ENCODE assay signal across 9 cellular contexts in the genomic region with DNA sequence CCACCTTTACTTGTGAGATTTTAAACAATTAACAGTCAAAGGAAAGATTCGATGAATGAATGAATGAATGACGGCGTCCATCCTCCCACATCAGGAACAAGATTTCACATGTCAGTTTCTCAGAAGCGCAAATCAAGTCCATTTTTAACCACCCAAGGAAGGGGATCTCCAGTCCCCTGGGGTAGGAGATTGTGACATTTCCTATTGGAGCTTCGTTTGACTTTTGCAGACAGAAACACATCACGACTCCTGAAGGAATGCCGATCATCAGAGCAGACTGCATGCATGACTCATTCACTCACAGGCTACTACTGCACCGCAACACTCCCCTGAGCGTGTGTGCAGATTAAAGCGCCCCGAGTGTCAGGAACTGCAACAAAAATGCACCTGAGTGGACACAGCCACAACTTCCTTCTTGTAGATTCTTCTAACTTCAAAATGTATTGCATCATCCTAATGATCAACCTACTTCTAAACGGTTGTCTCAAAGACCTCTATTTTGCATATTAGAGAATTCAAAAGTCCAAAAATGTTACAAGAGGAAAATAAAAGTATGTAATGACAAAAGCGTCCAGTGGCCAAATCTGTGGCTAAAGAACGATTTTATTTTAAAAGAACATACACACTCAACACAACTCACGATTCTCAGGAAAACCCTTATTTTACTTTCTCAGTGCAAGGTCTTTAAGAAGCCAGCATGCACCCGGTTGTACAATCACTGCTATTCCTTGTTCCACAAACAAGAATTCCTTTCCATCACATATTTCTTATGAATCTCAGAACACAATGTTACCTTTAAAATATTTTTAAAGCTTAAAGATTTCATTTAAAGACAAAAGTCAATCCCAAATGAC.
DNase-seq lines count a peak whose midpoint lies in the region; ATAC-seq, FAIRE-seq and TF ChIP-seq lines count a peak whose summit lies in the region.
"Had no signal": no experiment of that assay in that cellular context is flagged by ENCODE, and none has a peak within 500 bp of the region (broad histone marks: within the 10 kb centered on the region; RNA-seq: fewer than 3 reads in every experiment).

No MANE protein-coding gene starts in this region.

- no peak for FAIRE-seq in bronchial epithelial cell (lab: Jason Lieb, UNC)
- FAIRE-seq: G401.6 had no signal

- peaks cover 0 to 37% (median 0%) of the 10 kb centered on the region in 9 donors for H3K36me3 ChIP-seq in heart right ventricle
- H3K36me3 ChIP-seq in bronchial epithelial cell (ENCODE audit: control insufficient read depth, insufficient read depth, low read length), result no peaks in the 10 kb centered on the region

- CTCF ChIA-PET in T-cell (lab: Charles Lee), result interaction anchor here in 1 of 2 donors (0.6 kb wide), 3 partner anchors 30 to 64 kb away, joined by 3 read pairs; no protein-coding TSS in a partner anchor

- intact Hi-C loops in heart right ventricle (cut with DNase I), result loop anchor here in 2 of 10 donors (10.0 kb wide), 2 partner anchors 153 to 223 kb away; no protein-coding TSS in a partner anchor
- intact Hi-C loops in Right ventricle myocardium superior (cut with DNase I), result no loop called here

- POLR2A ChIA-PET in T-cell (lab: Charles Lee), result interaction anchor here (0.5 to 1.8 kb wide), 8 partner anchors 14 to 221 kb away, joined by 3 to 9 read pairs (median 4); no protein-coding TSS in a partner anchor

- peak overlapping the region; percentile 88 to 91 for H3K27ac Mint-ChIP-seq in T-cell

- peak overlapping the region in 6 of 10 donors; percentile 12 to 76 (median 40) for H3K4me3 ChIP-seq in heart right ventricle
- H3K4me3 ChIP-seq in bronchial epithelial cell (ENCODE audit: low read depth, low read length), result no peak overlapping the region

- H3K4me1 ChIP-seq in heart right ventricle, result peaks cover 4 to 47% (median 20%) of the 10 kb centered on the region in 9 donors

- DNase-seq in heart right ventricle (no peak), Right ventricle myocardium superior (no peak), T-cell (peak in 32 of 34 experiments; percentile 32 to 64 (median 54)), bronchial epithelial cell (ENCODE audit: low read depth) (peak; percentile 85), mucosa of gallbladder (ENCODE audit: low spot score) (peak; percentile 67), NCI-H1436 (lab: John Stamatoyannopoulos, UW) (no peak), SW 1271 (lab: John Stamatoyannopoulos, UW) (no peak)

- H3K4me3 Mint-ChIP-seq in T-cell, result peak overlapping the region; percentile 92 to 99 (median 95)

- H3K27ac ChIP-seq in heart right ventricle, result peak overlapping the region in 1 of 10 donors; percentile 46

- no peaks in the 10 kb centered on the region for H3K27me3 Mint-ChIP-seq in T-cell

- H3K9me3 Mint-ChIP-seq in T-cell, result no peaks in the 10 kb centered on the region

- peaks cover 71 to 84% (median 80%) of the 10 kb centered on the region in 3 donors for H3K4me1 Mint-ChIP-seq in T-cell

- H3K27me3 ChIP-seq in heart right ventricle (no peaks in the 10 kb centered on the region), bronchial epithelial cell (ENCODE audit: control insufficient read depth, insufficient read depth, low read length) (no peaks in the 10 kb centered on the region)

- WGBS in heart right ventricle, 2 donors, result 46 to 61% methylated on average over 16 of the region's 16 CpGs

- peak in 4 of 8 donors; percentile 18 to 22 (median 20) for ATAC-seq in heart right ventricle
- ATAC-seq in Right ventricle myocardium superior (ENCODE audit: poor library complexity), result no peak
- peak; percentile 38 for ATAC-seq in HG03196 (IDR thresholded peaks at IDR 0.05; ENCODE audit: unreplicated experiment)
- peak; percentile 21 to 49 (median 38) for ATAC-seq in T-cell (replicated peaks in 1 of 4)

- H3K36me3 Mint-ChIP-seq in T-cell, result peaks cover 41% of the 10 kb centered on the region

- TF ChIP-seq CTCF in heart right ventricle (IDR thresholded peaks at IDR 0.05) (no peak), bronchial epithelial cell (IDR thresholded peaks at IDR 0.05; ENCODE audit: insufficient read depth, low read length, severe bottlenecking) (no peak)

- no peaks in the 10 kb centered on the region for H3K9me3 ChIP-seq in heart right ventricle

Comparison
In these comparisons a context has a peak if more than half of its experiments do, and no peak if none do; other contexts are left out.
1. DNase-seq: peak in T-cell (32 of 34), bronchial epithelial cell (single experiment) and mucosa of gallbladder (single experiment); none in heart right ventricle (0 of 2), Right ventricle myocardium superior (single experiment), NCI-H1436 (single experiment) and SW 1271 (0 of 2).